Comparison of ENCODE assay signal across 8 cellular contexts in genomic region chrX:149940015-149940716, GRCh38. TPM values are rescaled to one million over a fixed set of nuclear protein-coding genes. Genes with fewer than 3 reads are reported as not detected.
DNase-seq lines count a peak whose midpoint lies in the region; FAIRE-seq and TF ChIP-seq lines count a peak whose summit lies in the region.

No MANE protein-coding gene starts in this region.

- H3K9me2 ChIP-seq in Loucy (replicated peaks; ENCODE audit: low read depth, low read length) = no peaks in the 10 kb centered on the region

- H3K4me2 ChIP-seq in Loucy (ENCODE audit: low read depth, low read length, poor library complexity, severe bottlenecking) = peak overlapping the region; percentile 75

- TF ChIP-seq CTCF in Loucy (conservative IDR thresholded peaks at IDR 0.05; ENCODE audit: low read length) (no peak), nephron progenitor cell (IDR thresholded peaks at IDR 0.05) (no peak)

- H3K27me3 ChIP-seq in H7 (ENCODE audit: control insufficient read depth, insufficient read depth, low read length) = no peaks in the 10 kb centered on the region
- H3K27me3 ChIP-seq in Loucy (ENCODE audit: insufficient read depth, low read length, poor library complexity, severe bottlenecking) = no peaks in the 10 kb centered on the region

- DNase-seq in H7 (peak; percentile 91), fibroblast of the conjunctiva (ENCODE audit: low read depth) (peak; percentile 98), nephron progenitor cell (peak; percentile 88)
- peak; percentile 95 for DNase-seq in activated effector memory CD4-positive, alpha-beta T cell treated with anti-CD3 and anti-CD28 coated beads, Interleukin-2, amount 50 U/mL, for 16 hours

- no peaks in the 10 kb centered on the region for H3K4me1 ChIP-seq in Loucy (ENCODE audit: insufficient read depth, low read length, poor library complexity, severe bottlenecking)

- peaks cover 12% of the 10 kb centered on the region for H3K79me2 ChIP-seq in Loucy (ENCODE audit: insufficient read depth, low read length)

- H3K36me3 ChIP-seq in H7 (replicated peaks; ENCODE audit: control insufficient read depth, insufficient read depth, low read length) = peaks cover 3% of the 10 kb centered on the region; the same call in 1 of the 2 replicates
- H3K36me3 ChIP-seq in Loucy (ENCODE audit: insufficient read depth, low read length) = no peaks in the 10 kb centered on the region

- TF ChIP-seq POLR2A in Raji (IDR thresholded peaks at IDR 0.05; ENCODE audit: insufficient read depth, low read depth, low read length) = peak; percentile 43; the same call in 1 of the 2 replicates

- peak overlapping the region; percentile 87 for H3K4me3 Mint-ChIP-seq in nephron progenitor cell
- H3K4me3 Mint-ChIP-seq in stimulated activated naive CD8-positive, alpha-beta T cell treated with anti-CD3 and anti-CD28 coated beads, Interleukin-15, Interleukin-2, amounts not matched to agents 100 ng/mL and 50 ng/mL, for 24 hours = peak overlapping the region; percentile 79

- H3K9ac ChIP-seq in Loucy (ENCODE audit: low read depth, low read length, poor library complexity, severe bottlenecking) = peak overlapping the region; percentile 93

- peaks cover 9% of the 10 kb centered on the region for H4K20me1 ChIP-seq in Loucy (ENCODE audit: insufficient read depth, low read length, poor library complexity, severe bottlenecking)

- H3F3A ChIP-seq in Loucy (ENCODE audit: low read depth) = no peaks in the 10 kb centered on the region

- FAIRE-seq in G401.6 (lab: Jason Lieb, UNC) = peak; percentile 99

- H3K4me1 Mint-ChIP-seq in nephron progenitor cell = no peaks in the 10 kb centered on the region
- H3K4me1 Mint-ChIP-seq in stimulated activated naive CD8-positive, alpha-beta T cell treated with anti-CD3 and anti-CD28 coated beads, Interleukin-15, Interleukin-2, amounts not matched to agents 100 ng/mL and 50 ng/mL, for 24 hours (ENCODE audit: low read depth) = peaks cover 3% of the 10 kb centered on the region

- no peak overlapping the region for H2AFZ ChIP-seq in Loucy (ENCODE audit: low read length)

- no peaks in the 10 kb centered on the region for H3K36me3 Mint-ChIP-seq in nephron progenitor cell (ENCODE audit: low read depth)
- no peaks in the 10 kb centered on the region for H3K36me3 Mint-ChIP-seq in stimulated activated naive CD8-positive, alpha-beta T cell treated with anti-CD3 and anti-CD28 coated beads, Interleukin-15, Interleukin-2, amounts not matched to agents 100 ng/mL and 50 ng/mL, for 24 hours (ENCODE audit: low read depth)

- peaks cover 42% of the 10 kb centered on the region for H3K9me3 Mint-ChIP-seq in nephron progenitor cell
- no peaks in the 10 kb centered on the region for H3K9me3 Mint-ChIP-seq in stimulated activated naive CD8-positive, alpha-beta T cell treated with anti-CD3 and anti-CD28 coated beads, Interleukin-15, Interleukin-2, amounts not matched to agents 100 ng/mL and 50 ng/mL, for 24 hours

- no peaks in the 10 kb centered on the region for H3K9me3 ChIP-seq in Loucy (ENCODE audit: insufficient read depth, low read depth, low read length)

- peak overlapping the region; percentile 98 for H3K27ac Mint-ChIP-seq in nephron progenitor cell
- H3K27ac Mint-ChIP-seq in stimulated activated naive CD8-positive, alpha-beta T cell treated with anti-CD3 and anti-CD28 coated beads, Interleukin-15, Interleukin-2, amounts not matched to agents 100 ng/mL and 50 ng/mL, for 24 hours = peak overlapping the region; percentile 88

- H3K4me3 ChIP-seq in H7 (ENCODE audit: insufficient read depth, low read depth, low read length) (peak overlapping the region; percentile 76), Loucy (ENCODE audit: low read length, poor library complexity, severe bottlenecking) (peak overlapping the region; percentile 84)

- H3K27me3 Mint-ChIP-seq in nephron progenitor cell (ENCODE audit: low read depth, poor library complexity) = no peaks in the 10 kb centered on the region
- H3K27me3 Mint-ChIP-seq in stimulated activated naive CD8-positive, alpha-beta T cell treated with anti-CD3 and anti-CD28 coated beads, Interleukin-15, Interleukin-2, amounts not matched to agents 100 ng/mL and 50 ng/mL, for 24 hours = no peaks in the 10 kb centered on the region

RNA-seq across cellular contexts. Expression of gene EOLA2, which starts 1.9 kb away (rescaled TPM):
- total RNA-seq in H7 (2014; rRNA removed; shearing (Covaris generic)) = 43.6 and 58.8 TPM in 2 replicates

RNA-seq across cellular contexts. Expression of gene HSFX4, which starts 10.8 kb away (rescaled TPM):
- total RNA-seq in H7 (2014; rRNA removed; shearing (Covaris generic)) = not detected in 2 replicates

RNA-seq across cellular contexts. Expression of gene MAGEA8, which starts 59.2 kb away (rescaled TPM):
- total RNA-seq in H7 (2014; rRNA removed; shearing (Covaris generic)) = not detected in 2 replicates

Comparison
In these comparisons a context has a peak if more than half of its experiments do, and no peak if none do; other contexts are left out.
1. Peak in every context shown above with its lines: DNase-seq and H3K4me3 ChIP-seq.